In the genomic region with DNA sequence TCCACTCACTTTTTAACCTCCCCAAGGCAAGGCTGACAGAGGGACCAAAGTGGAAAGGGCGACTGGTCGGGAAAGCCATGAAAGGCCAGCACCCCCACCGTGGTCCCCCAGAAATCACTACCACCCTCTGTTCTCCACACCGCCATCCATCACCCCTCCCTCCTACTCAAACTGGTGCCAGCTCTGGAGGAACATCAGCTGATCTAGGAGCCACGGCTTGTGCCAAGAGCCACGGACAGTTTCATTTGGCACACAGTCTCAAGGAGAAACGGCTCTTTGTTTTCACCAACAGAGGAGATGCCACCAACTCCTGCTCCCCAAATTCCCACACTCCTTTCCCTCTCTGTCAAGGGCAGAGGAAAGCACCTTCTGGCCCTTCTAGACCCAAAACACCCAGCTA, we compare ENCODE assay signal across 9 cellular contexts. TPM values are rescaled to one million over a fixed set of nuclear protein-coding genes. Genes with fewer than 3 reads are reported as not detected.
DNase-seq lines count a peak whose midpoint lies in the region; ATAC-seq, FAIRE-seq and TF ChIP-seq lines count a peak whose summit lies in the region.
"Had no signal": no experiment of that assay in that cellular context is flagged by ENCODE, and none has a peak within 500 bp of the region (broad histone marks: within the 10 kb centered on the region; RNA-seq: fewer than 3 reads in every experiment).

No MANE protein-coding gene starts in this region.

- H3K18ac ChIP-seq in H1 (ENCODE audit: extremely low read depth, low read length), result no peak overlapping the region

- H3K27ac Mint-ChIP-seq in activated naive CD4-positive, alpha-beta T cell treated with anti-CD3 and anti-CD28 coated beads, Interleukin-2, amount 10 ng/mL, durations not matched to agents 7 days and 5 days, result peak overlapping the region; percentile 80

- no peaks in the 10 kb centered on the region for H3K9me3 ChIP-seq in H1 (ENCODE audit: insufficient read depth in 2 of 2, low read depth in 1 of 2, low read length in 1 of 2)
- H3K9me3 ChIP-seq in muscle layer of colon (ENCODE audit: low read length), result no peaks in the 10 kb centered on the region
- H3K9me3 ChIP-seq in upper lobe of left lung, result no peaks in the 10 kb centered on the region

- no peaks in the 10 kb centered on the region for H3K79me2 ChIP-seq in H1 (ENCODE audit: control insufficient read depth in 1 of 2, insufficient read depth in 2 of 2, low read length in 2 of 2)

- no peaks in the 10 kb centered on the region for H3K23me2 ChIP-seq in H1 (ENCODE audit: low read depth, low read length)

- H3K27me3 Mint-ChIP-seq in activated naive CD4-positive, alpha-beta T cell treated with anti-CD3 and anti-CD28 coated beads, Interleukin-2, amount 10 ng/mL, durations not matched to agents 7 days and 5 days, result no peaks in the 10 kb centered on the region

- 0 out of 2 replicates have a peak overlapping the region, but pooled peaks have one; percentile 8 for H4K8ac ChIP-seq in H1 (ENCODE audit: extremely low read depth, insufficient read depth, low read length)

- H3K4ac ChIP-seq in H1 (replicated peaks; ENCODE audit: insufficient read length, low read depth, low read length), result no peak overlapping the region

- no peaks in the 10 kb centered on the region for H3K9me3 Mint-ChIP-seq in activated naive CD4-positive, alpha-beta T cell treated with anti-CD3 and anti-CD28 coated beads, Interleukin-2, amount 10 ng/mL, durations not matched to agents 7 days and 5 days

- H3K23ac ChIP-seq in H1 (ENCODE audit: insufficient read length), result no peak overlapping the region

- TF ChIP-seq POLR2A in H1 (IDR thresholded peaks at IDR 0.05; ENCODE audit: control extremely low read depth in 1 of 2, low read depth in 2 of 2, low read length in 2 of 2), result no peak
- TF ChIP-seq POLR2A in upper lobe of left lung (IDR thresholded peaks at IDR 0.05), result no peak

- no peak for TF ChIP-seq EP300 in H1 (IDR thresholded peaks at IDR 0.05; ENCODE audit: borderline replicate concordance in 1 of 2, low read depth in 2 of 2, low read length in 2 of 2)
- no peak for TF ChIP-seq EP300 in upper lobe of left lung (IDR thresholded peaks at IDR 0.05)

- H3K4me1 ChIP-seq in H1 (replicated peaks in 1 of 4; ENCODE audit: control insufficient read depth in 3 of 4, insufficient read depth in 4 of 4, low read length in 3 of 4) (no peaks in the 10 kb centered on the region), muscle layer of colon (ENCODE audit: insufficient read depth, low read length) (peaks cover 8% of the 10 kb centered on the region), upper lobe of left lung (peaks cover 16 to 26% (median 20%) of the 10 kb centered on the region in 4 donors)

- no peak overlapping the region for H3K14ac ChIP-seq in H1 (ENCODE audit: insufficient read length)

- H3K27me3 ChIP-seq in H1 (replicated peaks in 1 of 4; ENCODE audit: control insufficient read depth in 3 of 4, extremely low read depth in 1 of 4, insufficient read depth in 3 of 4, low read length in 3 of 4), result no peaks in the 10 kb centered on the region
- no peaks in the 10 kb centered on the region for H3K27me3 ChIP-seq in muscle layer of colon (ENCODE audit: control insufficient read depth in 1 of 2, insufficient read depth in 2 of 2, low read length in 2 of 2)
- H3K27me3 ChIP-seq in upper lobe of left lung, result no peaks in the 10 kb centered on the region

- peaks cover 23% of the 10 kb centered on the region for H3K4me1 Mint-ChIP-seq in activated naive CD4-positive, alpha-beta T cell treated with anti-CD3 and anti-CD28 coated beads, Interleukin-2, amount 10 ng/mL, durations not matched to agents 7 days and 5 days

- peaks cover 4 to 10% of the 10 kb centered on the region in 2 experiments for H4K20me1 ChIP-seq in H1 (replicated peaks in 1 of 2; ENCODE audit: control insufficient read depth in 1 of 2, insufficient read depth in 2 of 2, low read length in 2 of 2)

- no peak overlapping the region for H2BK20ac ChIP-seq in H1 (ENCODE audit: low read length)

- no peak for TF ChIP-seq RAD21 in H1 (IDR thresholded peaks at IDR 0.05 in 1 of 2, conservative IDR thresholded peaks at IDR 0.05 in 1 of 2; ENCODE audit: low read depth in 2 of 2, low read length in 2 of 2)

- no peak overlapping the region for H3K27ac ChIP-seq in H1 (ENCODE audit: low read depth, low read length)
- peak overlapping the region; percentile 61 for H3K27ac ChIP-seq in muscle layer of colon (ENCODE audit: low read depth, low read length)
- peak overlapping the region; percentile 72 to 86 (median 77) for H3K27ac ChIP-seq in upper lobe of left lung

- peak in 1 of 2 donors; percentile 7 for ATAC-seq in upper lobe of left lung (ENCODE audit: low FRiP score in 2 of 2)
- no peak for ATAC-seq in GM21526 (IDR thresholded peaks at IDR 0.05; ENCODE audit: low FRiP score, unreplicated experiment)
- ATAC-seq in HG02870 (IDR thresholded peaks at IDR 0.05; ENCODE audit: unreplicated experiment), result no peak

- 0 out of 2 replicates have a peak, but pooled peaks cover 3% of the 10 kb centered on the region for H3K79me1 ChIP-seq in H1 (ENCODE audit: low read depth, low read length)

- H3K36me3 ChIP-seq in H1 (ENCODE audit: control insufficient read depth in 2 of 4, insufficient read depth in 4 of 4, low read length in 3 of 4) (peaks cover 13 to 60% (median 46%) of the 10 kb centered on the region in 4 experiments; a peak in 7 of 8 replicates), muscle layer of colon (ENCODE audit: insufficient read depth, low read length) (peaks cover 25% of the 10 kb centered on the region), upper lobe of left lung (peaks cover 0 to 46% (median 13%) of the 10 kb centered on the region in 4 donors)

- TF ChIP-seq CTCF in H1 (IDR thresholded peaks at IDR 0.05; ENCODE audit: control extremely low read depth in 1 of 3, insufficient read depth in 1 of 3, low read depth in 1 of 3, low read length in 3 of 3) (no peak), upper lobe of left lung (IDR thresholded peaks at IDR 0.05) (no peak)

- H2BK12ac ChIP-seq in H1 (ENCODE audit: low read depth, low read length), result no peak overlapping the region

- no peak overlapping the region for H3K4me2 ChIP-seq in H1 (ENCODE audit: insufficient read depth in 1 of 2, low read depth in 2 of 2, low read length in 2 of 2)

- no peak overlapping the region for H3K4me3 ChIP-seq in H1 (ENCODE audit: extremely low read depth in 1 of 4, insufficient read depth in 2 of 4, low read depth in 3 of 4, low read length in 4 of 4)
- no peak overlapping the region for H3K4me3 ChIP-seq in muscle layer of colon (ENCODE audit: low read depth in 1 of 2, low read length in 2 of 2)
- H3K4me3 ChIP-seq in upper lobe of left lung, result no peak overlapping the region

- no peak overlapping the region for H4K5ac ChIP-seq in H1 (ENCODE audit: insufficient read length, low read depth, low read length)

- no peak overlapping the region for H3K4me3 Mint-ChIP-seq in activated naive CD4-positive, alpha-beta T cell treated with anti-CD3 and anti-CD28 coated beads, Interleukin-2, amount 10 ng/mL, durations not matched to agents 7 days and 5 days

- 87% methylated on average over 7 of the region's 7 CpGs; no CpG with 5 or more reads in 1 of the 2 experiments for WGBS in H1 (ENCODE audit: extremely low coverage in 1 of 2, insufficient coverage in 1 of 2, insufficient read length in 1 of 2, insufficient replicate concordance in 2 of 2, low coverage in 1 of 2, low lambda C conversion rate in 2 of 2, missing lambda C conversion rate in 1 of 2), 2 experiments
- 74 to 79% methylated on average over 7 of the region's 7 CpGs for WGBS in upper lobe of left lung, 2 donors

- no peak overlapping the region for H2BK15ac ChIP-seq in H1 (ENCODE audit: low read length)

- no peak overlapping the region for H2AFZ ChIP-seq in H1 (ENCODE audit: low read length)

- no peak overlapping the region for H3K9ac ChIP-seq in H1 (replicated peaks in 1 of 4; ENCODE audit: extremely low read depth in 1 of 4, low read depth in 3 of 4, low read length in 3 of 4)
- H3K9ac ChIP-seq in muscle layer of colon (ENCODE audit: low read length), result no peak overlapping the region

- no peak for FAIRE-seq in H1 (lab: Jason Lieb, UNC)

- no peak overlapping the region for H2BK120ac ChIP-seq in H1 (replicated peaks; ENCODE audit: low read depth, low read length)

- POLR2A ChIA-PET in H1 (lab: Charles Lee; ENCODE audit: partially characterized antibody), result interaction anchor here (1.0 to 2.1 kb wide), 5 partner anchors 8 to 29 kb away, joined by 3 to 6 read pairs (median 3); a partner anchor contains a TSS

- no peak overlapping the region for H2AK5ac ChIP-seq in H1 (ENCODE audit: low read depth, low read length)

- H3K56ac ChIP-seq in H1 (replicated peaks; ENCODE audit: insufficient read length, low read depth, low read length), result no peak overlapping the region

- CTCF ChIA-PET in activated naive CD4-positive, alpha-beta T cell treated with anti-CD3 and anti-CD28 coated beads, Interleukin-2, amount 10 ng/mL, durations not matched to agents 7 days and 5 days (lab: Charles Lee), result interaction anchor here (1.3 kb wide), 1 partner anchor 29 kb away, joined by 9 read pairs; no protein-coding TSS in a partner anchor
- CTCF ChIA-PET in H1 (lab: Charles Lee; ENCODE audit: partially characterized antibody), result interaction anchor here (0.6 to 2.6 kb wide), 6 partner anchors 10 to 391 kb away, joined by 3 to 7 read pairs (median 3); no protein-coding TSS in a partner anchor

- H4K91ac ChIP-seq in H1 (replicated peaks; ENCODE audit: insufficient read length, low read length), result no peak overlapping the region

- H2BK5ac ChIP-seq in H1 (ENCODE audit: low read depth, low read length), result no peak overlapping the region

- H3K36me3 Mint-ChIP-seq in activated naive CD4-positive, alpha-beta T cell treated with anti-CD3 and anti-CD28 coated beads, Interleukin-2, amount 10 ng/mL, durations not matched to agents 7 days and 5 days, result peaks cover 29% of the 10 kb centered on the region

- DNase-seq in activated naive CD4-positive, alpha-beta T cell treated with anti-CD3 and anti-CD28 coated beads, Interleukin-2, amount 10 ng/mL, durations not matched to agents 7 days and 5 days, result no peak
- DNase-seq in activated naive CD4-positive, alpha-beta T cell (lab: John Stamatoyannopoulos, UW), result no peak
- DNase-seq in H1 (ENCODE audit: low read depth in 1 of 2, low spot score in 2 of 2), result peak in 1 of 2 experiments; percentile 16
- no peak for DNase-seq in upper lobe of left lung
- no peak for DNase-seq in DMS53 (lab: John Stamatoyannopoulos, UW)
- DNase-seq: NCI-H1092 had no signal

TF ChIP-seq in H1, 55 proteins besides CTCF, POLR2A, EP300 and RAD21 (continues in another document):
- TF ChIP-seq SAP30 (IDR thresholded peaks at IDR 0.05; ENCODE audit: insufficient read depth, insufficient replicate concordance, low read length), result no peak

RNA-seq across cellular contexts. Expression of a gene that starts 26.0 kb away (rescaled TPM):
- 55.2 and 59.9 TPM in 2 replicates for total RNA-seq in H1 (2021; fragmentation: NEBNext Ultra II Directional; extraction: Animal tissue kit (Norgen Biotek cat#: 25700))
- polyA plus RNA-seq in H1 (2011; rRNA removed), result 30.7 and 46.1 TPM in 2 replicates
- polyA plus RNA-seq in H1 (2011; cell fraction: cytosol; rRNA removed), result 43.5 TPM
- 33.7 TPM for polyA plus RNA-seq in H1 (2011; cell fraction: nucleus; rRNA removed)
- polyA plus RNA-seq in H1 (2012, experiment 1 of 2), result 53.1 to 66.6 TPM (median 55.8 TPM) in 4 replicates
- 45.9 TPM for polyA plus RNA-seq in H1 (2012, experiment 2 of 2)
- 46.1 TPM for polyA plus RNA-seq in H1 (2013, experiment 1 of 2)
- 47.4 TPM for polyA plus RNA-seq in H1 (2013, experiment 2 of 2)
- 91.4 and 92.0 TPM in 2 replicates for polyA minus RNA-seq in H1 (2011; rRNA and poly(A)+ RNA removed)
- polyA minus RNA-seq in H1 (2011; cell fraction: cytosol; rRNA and poly(A)+ RNA removed), result 15.1 TPM
- polyA minus RNA-seq in H1 (2011; cell fraction: nucleus; rRNA and poly(A)+ RNA removed), result 87.6 TPM
- 10 to 100 TPM in 4 of 6 donors, 1 to 10 TPM in 2; 8.1 to 32.5 (median 14.3) TPM for total RNA-seq in upper lobe of left lung
